Comparison of ENCODE assay signal across 25 cellular contexts in the genomic region with DNA sequence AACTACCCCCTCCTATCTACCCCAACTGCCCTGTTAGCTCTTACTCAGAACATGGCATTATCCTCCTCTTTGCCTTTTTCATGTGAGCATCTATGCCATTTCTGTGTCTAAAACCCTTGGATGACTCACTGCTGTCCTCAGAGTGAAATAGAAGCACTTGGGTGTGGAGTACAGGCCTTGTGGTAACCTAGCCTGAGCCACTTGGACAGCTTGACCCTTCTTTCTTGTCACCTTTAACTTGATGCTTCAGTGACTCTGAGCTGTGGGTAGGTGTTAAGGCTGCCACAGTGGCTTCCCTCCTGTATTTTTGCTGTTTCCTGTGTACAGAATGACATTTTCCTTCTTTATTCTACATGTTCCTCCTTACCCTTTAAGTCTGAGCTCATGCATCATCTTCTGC.
A peak's percentile ranks its signal among the peaks of the same experiment; 100 is the strongest.
DNase-seq lines count a peak whose midpoint lies in the region; ATAC-seq, FAIRE-seq and TF ChIP-seq lines count a peak whose summit lies in the region.
"Had no signal": no experiment of that assay in that cellular context is flagged by ENCODE, and none has a peak within 500 bp of the region (broad histone marks: within the 10 kb centered on the region; RNA-seq: fewer than 3 reads in every experiment).

No MANE protein-coding gene starts in this region.

- FAIRE-seq in bronchial epithelial cell (lab: Jason Lieb, UNC) = peak; percentile 50
- FAIRE-seq: HepG2 had no signal

- H3K4me1 ChIP-seq in mucosa of descending colon (ENCODE audit: low read depth) (no peaks in the 10 kb centered on the region), right cardiac atrium (ENCODE audit: control insufficient read depth, insufficient read depth, low read length) (no peaks in the 10 kb centered on the region), neuronal stem cell (ENCODE audit: control insufficient read depth in 2 of 2, insufficient read depth in 1 of 2, low read depth in 1 of 2, low read length in 2 of 2) (no peaks in the 10 kb centered on the region), ovary (ENCODE audit: insufficient read depth) (no peaks in the 10 kb centered on the region)
- H3K4me1 ChIP-seq: BLaER1, SJCRH30 had no signal

- peaks cover 2% of the 10 kb centered on the region for H3K9me3 ChIP-seq in mucosa of descending colon
- H3K9me3 ChIP-seq in right cardiac atrium (ENCODE audit: control insufficient read depth, low read length) = no peaks in the 10 kb centered on the region
- no peaks in the 10 kb centered on the region for H3K9me3 ChIP-seq in neuronal stem cell (replicated peaks in 1 of 2; ENCODE audit: control insufficient read depth in 2 of 2, insufficient read depth in 1 of 2, low read depth in 1 of 2, low read length in 2 of 2)
- no peaks in the 10 kb centered on the region for H3K9me3 ChIP-seq in ovary
- H3K9me3 ChIP-seq: BLaER1, SJCRH30 had no signal

- H2BK5ac ChIP-seq in neuronal stem cell (ENCODE audit: low read length) = no peak overlapping the region

- no peak overlapping the region for H3K4me2 ChIP-seq in neuronal stem cell (ENCODE audit: insufficient read depth, low read length, poor library complexity, severe bottlenecking)
- H3K4me2 ChIP-seq: BLaER1, PC-9 had no signal

- H3K36me3 ChIP-seq in bronchial epithelial cell (ENCODE audit: control insufficient read depth, insufficient read depth, low read length) (no peaks in the 10 kb centered on the region), mucosa of descending colon (ENCODE audit: low read depth) (no peaks in the 10 kb centered on the region), neuronal stem cell (replicated peaks in 1 of 2; ENCODE audit: control insufficient read depth in 2 of 2, insufficient read depth in 2 of 2, low read length in 2 of 2) (no peaks in the 10 kb centered on the region), ovary (no peaks in the 10 kb centered on the region)
- H3K36me3 ChIP-seq: BLaER1, SJCRH30 had no signal

- no peaks in the 10 kb centered on the region for H3K79me1 ChIP-seq in neuronal stem cell (ENCODE audit: low read depth, low read length)

- H3K18ac ChIP-seq in neuronal stem cell (ENCODE audit: low read length) = no peak overlapping the region

- H2AK5ac ChIP-seq in neuronal stem cell (ENCODE audit: low read depth, low read length) = no peak overlapping the region

- H3K4ac ChIP-seq in neuronal stem cell (ENCODE audit: low read length) = no peak overlapping the region

- intact Hi-C loops in mucosa of descending colon (cut with DNase I, micrococcal nuclease) = no loop called here
- intact Hi-C loops in right cardiac atrium (cut with DNase I) = no loop called here
- intact Hi-C loops in ovary (cut with DNase I) = no loop called here

- H3K27ac ChIP-seq in right cardiac atrium (ENCODE audit: low read length) (no peak overlapping the region), neuronal stem cell (replicated peaks; ENCODE audit: low read length) (no peak overlapping the region), ovary (no peak overlapping the region)
- H3K27ac ChIP-seq: BLaER1, PC-9, SJCRH30 had no signal

- no peak overlapping the region for H3K23ac ChIP-seq in neuronal stem cell (ENCODE audit: low read depth, low read length, poor library complexity)

- no peak overlapping the region for H2BK12ac ChIP-seq in neuronal stem cell (ENCODE audit: low read length)

- no peak overlapping the region for H3K14ac ChIP-seq in neuronal stem cell (ENCODE audit: low read length)

- H3K4me3 ChIP-seq in bronchial epithelial cell (ENCODE audit: low read depth, low read length) (no peak overlapping the region), mucosa of descending colon (no peak overlapping the region), right cardiac atrium (ENCODE audit: low read length) (no peak overlapping the region), neuronal stem cell (ENCODE audit: low read length in 2 of 2) (no peak overlapping the region), ovary (no peak overlapping the region)
- H3K4me3 ChIP-seq: BLaER1, PC-9, SJCRH30 had no signal

- no peak overlapping the region for H4K91ac ChIP-seq in neuronal stem cell (ENCODE audit: low read depth, low read length, poor library complexity)

- H2AFZ ChIP-seq in neuronal stem cell (ENCODE audit: low read length) = no peak overlapping the region
- H2AFZ ChIP-seq: PC-9 had no signal

- H3K27me3 ChIP-seq in bronchial epithelial cell (ENCODE audit: control insufficient read depth, insufficient read depth, low read length) (no peaks in the 10 kb centered on the region), right cardiac atrium (ENCODE audit: control insufficient read depth, insufficient read depth) (no peaks in the 10 kb centered on the region), neuronal stem cell (ENCODE audit: control insufficient read depth in 3 of 3, insufficient read depth in 3 of 3, low read depth in 1 of 3, low read length in 3 of 3) (no peaks in the 10 kb centered on the region), ovary (no peaks in the 10 kb centered on the region)
- H3K27me3 ChIP-seq: BLaER1, SJCRH30 had no signal

- DNase-seq in bronchial epithelial cell (ENCODE audit: low read depth) (peak; percentile 1), mucosa of descending colon (no peak), right cardiac atrium (no peak), neuronal stem cell (ENCODE audit: low spot score) (no peak), ovary (no peak)
- DNase-seq: CD4-positive, CD25-positive, alpha-beta regulatory T cell; DMS153; H7; Karpas-422; NCI-H1092 treated with DMSO at 0.1 percent for 48 hours; NCI-H1436; NCI-H187 treated with DMSO at 0.1 percent for 48 hours; NCI-H2171 treated with DMSO at 0.1 percent for 48 hours; NCI-H524; NCI-H774; NK-92 treated with Interleukin-12 subunit alpha and Interleukin-12 subunit beta, amount 100 ng/mL, for 24 hours; PC-9; SJCRH30 had no signal

- no peak for TF ChIP-seq POLR2A in ovary (IDR thresholded peaks at IDR 0.05)

- no peak overlapping the region for H3K9ac ChIP-seq in neuronal stem cell (ENCODE audit: low read depth, low read length, poor library complexity)
- H3K9ac ChIP-seq: BLaER1 had no signal

- no peak overlapping the region for H2BK15ac ChIP-seq in neuronal stem cell (ENCODE audit: low read length)

- TF ChIP-seq CTCF in bronchial epithelial cell (IDR thresholded peaks at IDR 0.05; ENCODE audit: insufficient read depth, low read length, severe bottlenecking) (no peak), mucosa of descending colon (IDR thresholded peaks at IDR 0.05) (no peak), ovary (IDR thresholded peaks at IDR 0.05) (no peak)

- no peak overlapping the region for H2BK120ac ChIP-seq in neuronal stem cell (ENCODE audit: low read depth, low read length)

- TF ChIP-seq EP300 in ovary (IDR thresholded peaks at IDR 0.05) = no peak

- ATAC-seq in GM18907 (IDR thresholded peaks at IDR 0.05; ENCODE audit: unreplicated experiment) (peak; percentile 54), HG03342 (IDR thresholded peaks at IDR 0.05; ENCODE audit: unreplicated experiment) (peak; percentile 59), mucosa of descending colon (peak; percentile 85), right cardiac atrium (no peak), HG03039 (IDR thresholded peaks at IDR 0.05; ENCODE audit: unreplicated experiment) (no peak)
- ATAC-seq: HepG2, Right ventricle myocardium inferior, SK-N-SH treated with all-trans-retinoic acid at 6 μM for 48 hours had no signal

- no peak overlapping the region for H4K8ac ChIP-seq in neuronal stem cell (ENCODE audit: low read depth, low read length)

Comparison
In these comparisons a context has a peak if more than half of its experiments do, and no peak if none do; other contexts are left out.
1. ATAC-seq: peak in GM18907 (single experiment), HG03342 (single experiment) and mucosa of descending colon (single experiment); none in right cardiac atrium (0 of 2) and HG03039 (single experiment).